In the genomic region with DNA sequence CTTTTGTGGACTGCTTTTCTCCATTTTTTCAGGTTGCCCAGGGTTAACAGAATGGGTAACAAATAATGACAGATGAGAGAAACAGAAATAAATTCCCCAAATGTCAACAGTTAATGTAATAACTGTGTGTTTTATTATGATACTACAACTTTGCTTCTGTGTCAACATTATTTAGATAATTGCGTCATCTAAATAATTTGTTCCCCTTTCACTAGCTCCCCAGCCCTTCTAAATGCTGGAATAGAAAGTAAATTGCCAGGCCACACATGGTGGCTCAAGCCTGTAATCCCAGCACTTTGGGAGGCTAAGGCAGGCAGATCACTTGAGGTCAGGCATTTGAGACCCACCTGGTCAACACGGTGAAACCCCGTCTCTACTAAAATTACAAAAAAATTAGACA, we compare ENCODE assay signal across 1 cellular context.
TF ChIP-seq lines count a peak whose summit lies in the region.

No MANE protein-coding gene starts in this region.

TF ChIP-seq in HepG2, 621 proteins besides CTCF, POLR2A, EP300 and RAD21:
- TF ChIP-seq CEBPB (IDR thresholded peaks at IDR 0.05; ENCODE audit: borderline replicate concordance, low read depth, low read length) (peak; percentile 14; the same call in 1 of the 2 replicates), ETV6 (CRISPR knock-in tag; conservative IDR thresholded peaks at IDR 0.05) (no peak)
TF ChIP-seq in HepG2: peak in this region for 1.
